Comparison of ENCODE assay signal across 17 cellular contexts in the genomic region with DNA sequence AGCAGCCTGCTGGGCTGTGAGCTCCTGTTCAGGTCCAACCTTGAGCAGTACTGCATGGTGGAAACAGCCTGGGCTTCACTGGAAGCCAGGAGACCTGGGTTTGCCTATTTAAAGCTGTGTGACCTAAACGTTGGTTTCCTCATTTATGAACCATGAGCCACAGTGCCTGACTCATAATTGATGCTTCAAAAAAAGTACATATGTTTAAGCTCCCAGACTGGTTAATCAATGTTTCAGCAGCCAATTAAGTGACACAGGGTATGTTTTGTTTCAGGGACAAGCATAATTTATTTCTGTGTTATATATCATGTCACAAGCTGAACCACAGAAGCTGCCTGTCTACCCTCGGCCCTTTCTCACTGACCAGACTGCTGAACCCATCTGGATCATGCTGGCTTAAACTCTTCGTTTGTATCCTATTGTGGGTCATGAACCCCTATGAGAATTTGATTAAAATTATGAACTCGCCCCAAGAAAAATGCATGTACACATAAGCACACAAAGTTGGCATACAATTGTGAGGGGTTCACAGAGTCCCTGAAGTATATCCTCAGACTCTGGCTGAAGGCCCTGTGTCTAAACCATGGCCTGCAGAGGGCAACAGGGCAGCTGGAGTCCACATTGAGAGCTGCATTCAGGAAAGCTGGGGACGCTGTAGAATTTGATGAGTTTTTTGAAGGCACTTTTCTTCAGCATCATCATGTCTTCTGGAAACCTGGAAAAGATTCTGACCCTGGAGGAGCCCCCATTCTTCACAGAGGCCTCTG. TPM values are rescaled to one million over a fixed set of nuclear protein-coding genes. Genes with fewer than 3 reads are reported as not detected.
DNase-seq lines count a peak whose midpoint lies in the region; ATAC-seq, FAIRE-seq and TF ChIP-seq lines count a peak whose summit lies in the region.
"Had no signal": no experiment of that assay in that cellular context is flagged by ENCODE, and none has a peak within 500 bp of the region (broad histone marks: within the 10 kb centered on the region; RNA-seq: fewer than 3 reads in every experiment).

No MANE protein-coding gene starts in this region.

- no peak overlapping the region for H3K4me3 Mint-ChIP-seq in activated naive CD8-positive, alpha-beta T cell treated with anti-CD3 and anti-CD28 coated beads, Interleukin-2, amount 10 ng/mL, durations not matched to agents 7 days and 5 days
- no peak overlapping the region for H3K4me3 Mint-ChIP-seq in activated naive CD8-positive, alpha-beta T cell treated with anti-CD3 and anti-CD28 coated beads for 36 hours
- H3K4me3 Mint-ChIP-seq: IgD-negative memory B cell, mesothelial cell of epicardium had no signal

- peaks cover 3% of the 10 kb centered on the region for H3K9me3 Mint-ChIP-seq in activated naive CD8-positive, alpha-beta T cell treated with anti-CD3 and anti-CD28 coated beads, Interleukin-2, amount 10 ng/mL, durations not matched to agents 7 days and 5 days
- H3K9me3 Mint-ChIP-seq in activated naive CD8-positive, alpha-beta T cell treated with anti-CD3 and anti-CD28 coated beads for 36 hours, result no peaks in the 10 kb centered on the region
- H3K9me3 Mint-ChIP-seq: IgD-negative memory B cell, mesothelial cell of epicardium had no signal

- peak overlapping the region; percentile 2 for H3K27ac Mint-ChIP-seq in activated naive CD8-positive, alpha-beta T cell treated with anti-CD3 and anti-CD28 coated beads, Interleukin-2, amount 10 ng/mL, durations not matched to agents 7 days and 5 days
- no peak overlapping the region for H3K27ac Mint-ChIP-seq in activated naive CD8-positive, alpha-beta T cell treated with anti-CD3 and anti-CD28 coated beads for 36 hours
- H3K27ac Mint-ChIP-seq: IgD-negative memory B cell had no signal

- intact Hi-C loops in kidney (cut with DNase I), result no loop called here

- peak; percentile 52 for ATAC-seq in activated naive CD8-positive, alpha-beta T cell treated with anti-CD3 and anti-CD28 coated beads, Interleukin-2, amount 10 ng/mL, durations not matched to agents 7 days and 5 days (ENCODE audit: low read depth)

- no peaks in the 10 kb centered on the region for H3K9me3 ChIP-seq in kidney (ENCODE audit: control insufficient read depth in 1 of 2, low read length in 2 of 2)
- H3K9me3 ChIP-seq: adrenal gland, tibial artery had no signal

- H3K4me3 ChIP-seq in fibroblast of mammary gland (ENCODE audit: control insufficient read depth, low read depth, low read length) (no peak overlapping the region), kidney (ENCODE audit: low read length in 2 of 2) (no peak overlapping the region)
- H3K4me3 ChIP-seq: adrenal gland, tibial artery had no signal

- peaks cover 14% of the 10 kb centered on the region for H3K36me3 Mint-ChIP-seq in activated naive CD8-positive, alpha-beta T cell treated with anti-CD3 and anti-CD28 coated beads, Interleukin-2, amount 10 ng/mL, durations not matched to agents 7 days and 5 days
- peaks cover 2% of the 10 kb centered on the region for H3K36me3 Mint-ChIP-seq in activated naive CD8-positive, alpha-beta T cell treated with anti-CD3 and anti-CD28 coated beads for 36 hours
- H3K36me3 Mint-ChIP-seq: IgD-negative memory B cell, mesothelial cell of epicardium had no signal

- no peak overlapping the region for H3K9ac ChIP-seq in kidney (ENCODE audit: low read length in 2 of 2)

- no peak for DNase-seq in activated naive CD8-positive, alpha-beta T cell treated with anti-CD3 and anti-CD28 coated beads, Interleukin-2, amount 10 ng/mL, durations not matched to agents 7 days and 5 days
- no peak for DNase-seq in activated naive CD8-positive, alpha-beta T cell treated with anti-CD3 and anti-CD28 coated beads for 36 hours
- DNase-seq in RCC 7860 (ENCODE audit: low spot score), result peak; percentile 15
- peak; percentile 77 for DNase-seq in fibroblast of mammary gland (ENCODE audit: low read depth)
- DNase-seq in cortex of kidney (lab: John Stamatoyannopoulos, UW), result no peak
- DNase-seq in NCI-H1417 treated with DMSO at 0.1 percent for 48 hours (lab: John Stamatoyannopoulos, UW), result no peak
- no peak for DNase-seq in kidney
- no peak for DNase-seq in activated effector memory CD4-positive, alpha-beta T cell treated with anti-CD3 and anti-CD28 coated beads, Interleukin-2, amount 50 U/mL, for 16 hours
- DNase-seq: activated CD4-positive, CD25-positive, alpha-beta regulatory T cell treated with anti-CD3 and anti-CD28 coated beads, Interleukin-2, amount 50 U/mL, for 72 hours; adrenal gland; hypothalamus; NCI-H2081 treated with DMSO at 0.1 percent for 48 hours; tibial artery had no signal

- H3K4me1 ChIP-seq in kidney (ENCODE audit: control insufficient read depth in 1 of 2, insufficient read depth in 1 of 2, low read depth in 1 of 2, low read length in 2 of 2), result no peaks in the 10 kb centered on the region
- H3K4me1 ChIP-seq: adrenal gland, tibial artery had no signal

- no peak overlapping the region for H3K27ac ChIP-seq in kidney (ENCODE audit: low read depth in 2 of 2, low read length in 2 of 2)
- H3K27ac ChIP-seq: adrenal gland, C4-2B, RWPE1, tibial artery had no signal

- no peak for TF ChIP-seq CTCF in fibroblast of mammary gland (conservative IDR thresholded peaks at IDR 0.05; ENCODE audit: control insufficient read depth, insufficient read depth, low read depth, low read length)
- TF ChIP-seq CTCF in kidney (IDR thresholded peaks at IDR 0.05; ENCODE audit: borderline replicate concordance, extremely low read depth, insufficient read depth), result no peak

- peaks cover 21% of the 10 kb centered on the region for H3K4me1 Mint-ChIP-seq in activated naive CD8-positive, alpha-beta T cell treated with anti-CD3 and anti-CD28 coated beads, Interleukin-2, amount 10 ng/mL, durations not matched to agents 7 days and 5 days
- peaks cover 10% of the 10 kb centered on the region for H3K4me1 Mint-ChIP-seq in activated naive CD8-positive, alpha-beta T cell treated with anti-CD3 and anti-CD28 coated beads for 36 hours

- no peak for FAIRE-seq in RCC 7860 (lab: Jason Lieb, UNC)
- FAIRE-seq in kidney (lab: Jason Lieb, UNC), result no peak

- no peaks in the 10 kb centered on the region for H3K36me3 ChIP-seq in kidney (ENCODE audit: control insufficient read depth in 1 of 2, insufficient read depth in 2 of 2, low read length in 2 of 2)
- H3K36me3 ChIP-seq: adrenal gland, tibial artery had no signal

- no peaks in the 10 kb centered on the region for H3K27me3 Mint-ChIP-seq in activated naive CD8-positive, alpha-beta T cell treated with anti-CD3 and anti-CD28 coated beads, Interleukin-2, amount 10 ng/mL, durations not matched to agents 7 days and 5 days
- no peaks in the 10 kb centered on the region for H3K27me3 Mint-ChIP-seq in activated naive CD8-positive, alpha-beta T cell treated with anti-CD3 and anti-CD28 coated beads for 36 hours
- H3K27me3 Mint-ChIP-seq: IgD-negative memory B cell had no signal

- POLR2A ChIA-PET in activated naive CD8-positive, alpha-beta T cell treated with anti-CD3 and anti-CD28 coated beads, Interleukin-2, amount 10 ng/mL, durations not matched to agents 7 days and 5 days (lab: Charles Lee), result interaction anchor here (0.7 kb wide), 1 partner anchor 20 kb away, joined by 5 read pairs; no protein-coding TSS in a partner anchor

RNA-seq across cellular contexts. Expression of gene HDC, which starts 23.7 kb away (rescaled TPM):
- under 1 TPM in 1 of 2 experiments, not detected in 1; 0.22 TPM for total RNA-seq in activated naive CD8-positive, alpha-beta T cell treated with anti-CD3 and anti-CD28 coated beads, Interleukin-2, amount 10 ng/mL, durations not matched to agents 7 days and 5 days
- under 1 TPM; 0.32 to 0.33 TPM for total RNA-seq in activated naive CD8-positive, alpha-beta T cell treated with anti-CD3 and anti-CD28 coated beads for 36 hours
- 12.9 TPM for total RNA-seq in kidney
- not detected for polyA plus RNA-seq in kidney (ENCODE audit: insufficient read depth, low read depth, low replicate concordance)
- total RNA-seq: mesothelial cell of epicardium had no signal
- polyA plus RNA-seq: IgD-negative memory B cell had no signal

RNA-seq across cellular contexts. Expression of gene SLC27A2, which starts 59.9 kb away (rescaled TPM):
- total RNA-seq in activated naive CD8-positive, alpha-beta T cell treated with anti-CD3 and anti-CD28 coated beads, Interleukin-2, amount 10 ng/mL, durations not matched to agents 7 days and 5 days, result 1 to 10 TPM; 8.8 to 9.6 TPM
- total RNA-seq in activated naive CD8-positive, alpha-beta T cell treated with anti-CD3 and anti-CD28 coated beads for 36 hours, result 10 to 100 TPM; 15.0 to 16.0 TPM
- total RNA-seq in kidney, result 26.5 TPM
- 31.2 TPM for polyA plus RNA-seq in kidney (ENCODE audit: insufficient read depth, low read depth, low replicate concordance)

Comparison
In these comparisons a context has a peak if more than half of its experiments do, and no peak if none do; other contexts are left out.
1. DNase-seq: peak in RCC 7860 (single experiment) and fibroblast of mammary gland (single experiment); none in activated naive CD8-positive, alpha-beta T cell treated with anti-CD3 and anti-CD28 coated beads, Interleukin-2, amount 10 ng/mL, durations not matched to agents 7 days and 5 days (single experiment), activated naive CD8-positive, alpha-beta T cell treated with anti-CD3 and anti-CD28 coated beads for 36 hours (single experiment), cortex of kidney (single experiment), NCI-H1417 treated with DMSO at 0.1 percent for 48 hours (single experiment), kidney (single experiment) and activated effector memory CD4-positive, alpha-beta T cell treated with anti-CD3 and anti-CD28 coated beads, Interleukin-2, amount 50 U/mL, for 16 hours (single experiment).
2. RNA of gene HDC, which starts 23.7 kb away (total RNA-seq): 12.9 TPM in kidney (single experiment); 0.32 to 0.33 TPM in activated naive CD8-positive, alpha-beta T cell treated with anti-CD3 and anti-CD28 coated beads for 36 hours and 0.22 TPM in activated naive CD8-positive, alpha-beta T cell treated with anti-CD3 and anti-CD28 coated beads, Interleukin-2, amount 10 ng/mL, durations not matched to agents 7 days and 5 days; every median in the first group is over 10 times any median in the second.